In genomic region chrX:110146521-110146920, GRCh38 we compare ENCODE assay signal across 8 cellular contexts.
DNase-seq lines count a peak whose midpoint lies in the region; ATAC-seq and TF ChIP-seq lines count a peak whose summit lies in the region.

No MANE protein-coding gene starts in this region.

- CTCF ChIA-PET in activated CD4-positive, alpha-beta T cell treated with anti-CD3 and anti-CD28 coated beads, Interleukin-2, amount 10 ng/mL, durations not matched to agents 7 days and 5 days (lab: Charles Lee): interaction anchor here (0.6 to 2.4 kb wide), 20 partner anchors 9 to 818 kb away, joined by 3 to 15 read pairs (median 4); no protein-coding TSS in a partner anchor

- peak; percentile 87 for TF ChIP-seq CTCF in fibroblast of mammary gland (conservative IDR thresholded peaks at IDR 0.05; ENCODE audit: control insufficient read depth, insufficient read depth, low read depth, low read length)
- TF ChIP-seq CTCF in neutrophil (IDR thresholded peaks at IDR 0.05): peak; percentile 38

- H3K9me3 ChIP-seq in neutrophil: no peaks in the 10 kb centered on the region

- peaks cover 5% of the 10 kb centered on the region for H3K4me1 Mint-ChIP-seq in activated CD4-positive, alpha-beta T cell treated with anti-CD3 and anti-CD28 coated beads, Interleukin-2, amount 10 ng/mL, durations not matched to agents 7 days and 5 days

- no peaks in the 10 kb centered on the region for H3K27me3 ChIP-seq in neutrophil

- peak; percentile 31 for DNase-seq in NCI-H510A treated with DMSO at 0.1 percent for 48 hours (lab: John Stamatoyannopoulos, UW)
- DNase-seq in NCI-H510A (lab: John Stamatoyannopoulos, UW): no peak
- DNase-seq in MV-4-11 (lab: John Stamatoyannopoulos, UW): peak; percentile 38
- peak; percentile 47 for DNase-seq in activated CD4-positive, alpha-beta T cell treated with anti-CD3 and anti-CD28 coated beads, Interleukin-2, amount 10 ng/mL, durations not matched to agents 7 days and 5 days
- DNase-seq in fibroblast of mammary gland (ENCODE audit: low read depth): peak; percentile 74

- H3K27ac Mint-ChIP-seq in activated CD4-positive, alpha-beta T cell treated with anti-CD3 and anti-CD28 coated beads, Interleukin-2, amount 10 ng/mL, durations not matched to agents 7 days and 5 days: no peak overlapping the region

- H3K36me3 Mint-ChIP-seq in activated CD4-positive, alpha-beta T cell treated with anti-CD3 and anti-CD28 coated beads, Interleukin-2, amount 10 ng/mL, durations not matched to agents 7 days and 5 days (ENCODE audit: low read depth): no peaks in the 10 kb centered on the region

- H3K36me3 ChIP-seq in neutrophil: peaks cover 24% of the 10 kb centered on the region

- POLR2A ChIA-PET in activated CD4-positive, alpha-beta T cell treated with anti-CD3 and anti-CD28 coated beads, Interleukin-2, amount 10 ng/mL, durations not matched to agents 7 days and 5 days (lab: Charles Lee): no interaction called here

- H3K9me3 Mint-ChIP-seq in activated CD4-positive, alpha-beta T cell treated with anti-CD3 and anti-CD28 coated beads, Interleukin-2, amount 10 ng/mL, durations not matched to agents 7 days and 5 days: no peaks in the 10 kb centered on the region

- no peaks in the 10 kb centered on the region for H3K27me3 Mint-ChIP-seq in activated CD4-positive, alpha-beta T cell treated with anti-CD3 and anti-CD28 coated beads, Interleukin-2, amount 10 ng/mL, durations not matched to agents 7 days and 5 days

- H3K27ac ChIP-seq in neutrophil: no peak overlapping the region

- ATAC-seq in GM21528 (IDR thresholded peaks at IDR 0.05; ENCODE audit: low FRiP score, unreplicated experiment) (peak; percentile 72), HG02970 (IDR thresholded peaks at IDR 0.05; ENCODE audit: low FRiP score, unreplicated experiment) (no peak)

- no peak overlapping the region for H3K4me3 Mint-ChIP-seq in activated CD4-positive, alpha-beta T cell treated with anti-CD3 and anti-CD28 coated beads, Interleukin-2, amount 10 ng/mL, durations not matched to agents 7 days and 5 days

- peaks cover 30 to 32% of the 10 kb centered on the region in 2 experiments for H3K4me1 ChIP-seq in neutrophil (ENCODE audit: control insufficient read depth in 1 of 2, insufficient read depth in 1 of 2, low read depth in 1 of 2, low read length in 1 of 2)

- H3K4me3 ChIP-seq in fibroblast of mammary gland (ENCODE audit: control insufficient read depth, low read depth, low read length) (no peak overlapping the region), neutrophil (ENCODE audit: low read depth in 1 of 2, low read length in 1 of 2) (no peak overlapping the region)
